Comparison of ENCODE assay signal across 9 cellular contexts in genomic region chr4:76420901-76421581, GRCh38. TPM values are rescaled to one million over a fixed set of nuclear protein-coding genes. Genes with fewer than 3 reads are reported as not detected.
A peak's percentile ranks its signal among the peaks of the same experiment; 100 is the strongest.
DNase-seq lines count a peak whose midpoint lies in the region; ATAC-seq and TF ChIP-seq lines count a peak whose summit lies in the region.
"Had no signal": no experiment of that assay in that cellular context is flagged by ENCODE, and none has a peak within 500 bp of the region (broad histone marks: within the 10 kb centered on the region; RNA-seq: fewer than 3 reads in every experiment).

Gene CCDC158, minus strand, starts transcription at chr4:76421141. Its CDS starts 17,934 bp downstream, at chr4:76403207.

- H3K9me3 Mint-ChIP-seq in activated naive CD4-positive, alpha-beta T cell treated with anti-CD3 and anti-CD28 coated beads, Interleukin-2, amount 10 ng/mL, durations not matched to agents 7 days and 5 days, result no peaks in the 10 kb centered on the region
- no peaks in the 10 kb centered on the region for H3K9me3 Mint-ChIP-seq in memory B cell

- CTCF ChIA-PET in activated naive CD4-positive, alpha-beta T cell treated with anti-CD3 and anti-CD28 coated beads, Interleukin-2, amount 10 ng/mL, durations not matched to agents 7 days and 5 days (lab: Charles Lee), result interaction anchor here (1.5 kb wide), 1 partner anchor 10 kb away, joined by 4 read pairs; no protein-coding TSS in a partner anchor

- TF ChIP-seq CTCF in breast epithelium (IDR thresholded peaks at IDR 0.05), result no peak
- no peak for TF ChIP-seq CTCF in uterus (IDR thresholded peaks at IDR 0.05)

- H3K4me1 Mint-ChIP-seq in activated naive CD4-positive, alpha-beta T cell treated with anti-CD3 and anti-CD28 coated beads, Interleukin-2, amount 10 ng/mL, durations not matched to agents 7 days and 5 days, result peaks cover 7% of the 10 kb centered on the region
- peaks cover 8% of the 10 kb centered on the region for H3K4me1 Mint-ChIP-seq in memory B cell

- H3K9me3 ChIP-seq in breast epithelium (no peaks in the 10 kb centered on the region), uterus (no peaks in the 10 kb centered on the region)

- TF ChIP-seq POLR2A in breast epithelium (IDR thresholded peaks at IDR 0.05) (no peak), uterus (IDR thresholded peaks at IDR 0.05) (no peak)

- H3K4me3 ChIP-seq in breast epithelium, result peak within 1 kb of the TSS; percentile 43 to 81 (median 62)
- peak within 1 kb of the TSS; percentile 15 to 47 for H3K4me3 ChIP-seq in uterus

- peaks cover 35% of the 10 kb centered on the region for H3K27me3 Mint-ChIP-seq in activated naive CD4-positive, alpha-beta T cell treated with anti-CD3 and anti-CD28 coated beads, Interleukin-2, amount 10 ng/mL, durations not matched to agents 7 days and 5 days
- peaks cover 13% of the 10 kb centered on the region for H3K27me3 Mint-ChIP-seq in memory B cell

- DNase-seq in activated naive CD4-positive, alpha-beta T cell treated with anti-CD3 and anti-CD28 coated beads, Interleukin-2, amount 10 ng/mL, durations not matched to agents 7 days and 5 days, result peak; percentile 33
- no peak for DNase-seq in activated naive CD4-positive, alpha-beta T cell (lab: John Stamatoyannopoulos, UW)
- DNase-seq in breast epithelium (ENCODE audit: low spot score in 2 of 2), result no peak
- no peak for DNase-seq in memory B cell (ENCODE audit: low spot score in 2 of 2)
- peak in 1 of 2 donors; percentile 27 for DNase-seq in uterus
- no peak for DNase-seq in GM19240 (ENCODE audit: insufficient read length, low spot score)
- no peak for DNase-seq in activated effector memory CD4-positive, alpha-beta T cell treated with anti-CD3 and anti-CD28 coated beads, Interleukin-2, amount 50 U/mL, for 16 hours

- H3K27ac ChIP-seq in breast epithelium (peak within 1 kb of the TSS; percentile 74 to 81), uterus (no peak within 1 kb of the TSS)

- ATAC-seq in memory B cell (ENCODE audit: low read depth), result peak; percentile 21
- no peak for ATAC-seq in GM18907 (IDR thresholded peaks at IDR 0.05; ENCODE audit: unreplicated experiment)

- peak within 1 kb of the TSS; percentile 36 for H3K4me3 Mint-ChIP-seq in activated naive CD4-positive, alpha-beta T cell treated with anti-CD3 and anti-CD28 coated beads, Interleukin-2, amount 10 ng/mL, durations not matched to agents 7 days and 5 days
- peak within 1 kb of the TSS; percentile 71 for H3K4me3 Mint-ChIP-seq in memory B cell

- H3K27ac Mint-ChIP-seq in activated naive CD4-positive, alpha-beta T cell treated with anti-CD3 and anti-CD28 coated beads, Interleukin-2, amount 10 ng/mL, durations not matched to agents 7 days and 5 days, result no peak within 1 kb of the TSS
- H3K27ac Mint-ChIP-seq in memory B cell, result no peak within 1 kb of the TSS

- H3K27me3 ChIP-seq in breast epithelium (no peaks in the 10 kb centered on the region), uterus (no peaks in the 10 kb centered on the region)

- no peaks in the 10 kb centered on the region for H3K36me3 Mint-ChIP-seq in activated naive CD4-positive, alpha-beta T cell treated with anti-CD3 and anti-CD28 coated beads, Interleukin-2, amount 10 ng/mL, durations not matched to agents 7 days and 5 days
- no peaks in the 10 kb centered on the region for H3K36me3 Mint-ChIP-seq in memory B cell

- no peaks in the 10 kb centered on the region for H3K4me1 ChIP-seq in breast epithelium
- H3K4me1 ChIP-seq in uterus, result no peaks in the 10 kb centered on the region

- intact Hi-C loops in breast epithelium (cut with DNase I; ENCODE audit: low total_unique reads), result no loop called here
- intact Hi-C loops in uterus (cut with DNase I; ENCODE audit: low total_unique reads), result no loop called here

- no peaks in the 10 kb centered on the region for H3K36me3 ChIP-seq in breast epithelium
- H3K36me3 ChIP-seq in uterus, result no peaks in the 10 kb centered on the region

RNA-seq across cellular contexts. Expression of gene CCDC158, which starts in this region (rescaled TPM):
- total RNA-seq in breast epithelium (1 to 10 TPM; 1.3 to 5.4 (median 4.3) TPM), uterus (1 to 10 TPM in 1 of 4 donors, under 1 TPM in 2, not detected in 1; under 0.01 to 2.2 (median 0.34) TPM)
- total RNA-seq: pulmonary artery endothelial cell had no signal

Comparison
In these comparisons a context has a peak if more than half of its experiments do, and no peak if none do; other contexts are left out.
1. H3K27ac ChIP-seq: peak in breast epithelium (2 of 2); none in uterus (0 of 2).